ENCODE assay signal across 1 cellular context in the genomic region with DNA sequence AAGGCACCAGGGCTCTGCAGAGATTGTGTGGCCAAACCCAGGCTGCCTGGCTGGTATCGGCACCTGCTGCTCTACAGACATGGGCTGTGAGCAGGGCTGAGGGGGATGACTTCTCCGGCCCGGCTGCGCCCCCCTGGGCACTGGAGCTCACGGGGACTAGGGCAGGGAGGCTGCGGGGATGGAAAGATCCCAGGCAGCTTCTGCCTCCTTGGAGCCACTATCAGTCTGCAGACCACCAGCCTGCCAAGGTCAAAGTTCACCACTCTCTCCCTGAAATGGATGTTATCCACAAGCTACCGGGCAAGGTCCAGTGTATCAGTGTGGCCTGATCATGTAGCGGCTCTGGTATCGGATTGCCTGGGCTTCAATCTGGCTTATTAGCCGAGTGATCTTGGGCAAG.
A peak's percentile ranks its signal among the peaks of the same experiment; 100 is the strongest.
TF ChIP-seq lines count a peak whose summit lies in the region.

No MANE protein-coding gene starts in this region.

TF ChIP-seq in HepG2, 621 proteins besides CTCF, POLR2A, EP300 and RAD21 (continued from another document and continues in another):
- TF ChIP-seq, protein P1, sequence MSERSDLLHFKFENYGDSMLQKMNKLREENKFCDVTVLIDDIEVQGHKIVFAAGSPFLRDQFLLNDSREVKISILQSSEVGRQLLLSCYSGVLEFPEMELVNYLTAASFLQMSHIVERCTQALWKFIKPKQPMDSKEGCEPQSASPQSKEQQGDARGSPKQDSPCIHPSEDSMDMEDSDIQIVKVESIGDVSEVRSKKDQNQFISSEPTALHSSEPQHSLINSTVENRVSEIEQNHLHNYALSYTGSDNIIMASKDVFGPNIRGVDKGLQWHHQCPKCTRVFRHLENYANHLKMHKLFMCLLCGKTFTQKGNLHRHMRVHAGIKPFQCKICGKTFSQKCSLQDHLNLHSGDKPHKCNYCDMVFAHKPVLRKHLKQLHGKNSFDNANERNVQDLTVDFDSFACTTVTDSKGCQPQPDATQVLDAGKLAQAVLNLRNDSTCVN (CRISPR knock-in tag; IDR thresholded peaks at IDR 0.05; ENCODE audit: borderline replicate concordance): no peak
- TF ChIP-seq, protein P2, sequence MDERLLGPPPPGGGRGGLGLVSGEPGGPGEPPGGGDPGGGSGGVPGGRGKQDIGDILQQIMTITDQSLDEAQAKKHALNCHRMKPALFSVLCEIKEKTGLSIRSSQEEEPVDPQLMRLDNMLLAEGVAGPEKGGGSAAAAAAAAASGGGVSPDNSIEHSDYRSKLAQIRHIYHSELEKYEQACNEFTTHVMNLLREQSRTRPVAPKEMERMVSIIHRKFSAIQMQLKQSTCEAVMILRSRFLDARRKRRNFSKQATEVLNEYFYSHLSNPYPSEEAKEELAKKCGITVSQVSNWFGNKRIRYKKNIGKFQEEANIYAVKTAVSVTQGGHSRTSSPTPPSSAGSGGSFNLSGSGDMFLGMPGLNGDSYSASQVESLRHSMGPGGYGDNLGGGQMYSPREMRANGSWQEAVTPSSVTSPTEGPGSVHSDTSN (CRISPR knock-in tag; IDR thresholded peaks at IDR 0.05): no peak
- TF ChIP-seq NKX3-1 (CRISPR knock-in tag; IDR thresholded peaks at IDR 0.05) (no peak), KLF13 (CRISPR knock-in tag; IDR thresholded peaks at IDR 0.05) (no peak), HNRNPK (IDR thresholded peaks at IDR 0.05; ENCODE audit: low read depth, low read length, poor library complexity, severe bottlenecking) (no peak), ZNF274 (CRISPR knock-in tag; IDR thresholded peaks at IDR 0.05) (no peak), MXD4 (CRISPR knock-in tag; IDR thresholded peaks at IDR 0.05) (no peak), ZMYM4 (CRISPR knock-in tag; IDR thresholded peaks at IDR 0.05) (0 out of 2 replicates have a peak, but pooled peaks have one; percentile 35), HDAC1 (CRISPR knock-in tag; IDR thresholded peaks at IDR 0.05) (peak; percentile 41; the same call in 1 of the 2 replicates), RNF2 (conservative IDR thresholded peaks at IDR 0.05; ENCODE audit: low read depth) (no peak), NR3C1 (CRISPR knock-in tag; IDR thresholded peaks at IDR 0.05) (no peak), NCOR1 (IDR thresholded peaks at IDR 0.05; ENCODE audit: borderline replicate concordance, low read length) (peak; percentile 59; the same call in 1 of the 2 replicates), MBNL3 (CRISPR knock-in tag; conservative IDR thresholded peaks at IDR 0.05) (no peak), NR2F6 (IDR thresholded peaks at IDR 0.05) (0 out of 2 replicates have a peak, but pooled peaks have one; percentile 19), NR2F6 (CRISPR knock-in tag; IDR thresholded peaks at IDR 0.05) (peak; percentile 38; the same call in 1 of the 2 replicates), ZBTB7B (CRISPR knock-in tag; IDR thresholded peaks at IDR 0.05) (peak; percentile 90), SP5 (CRISPR knock-in tag; IDR thresholded peaks at IDR 0.05; ENCODE audit: borderline replicate concordance, low read depth) (no peak), ZFP90 (CRISPR knock-in tag; IDR thresholded peaks at IDR 0.05; ENCODE audit: borderline replicate concordance) (no peak), XBP1 (CRISPR knock-in tag; IDR thresholded peaks at IDR 0.05) (no peak), RORA (CRISPR knock-in tag; IDR thresholded peaks at IDR 0.05) (no peak), BRCA1 (CRISPR knock-in tag; IDR thresholded peaks at IDR 0.05) (no peak), ZNF282 (IDR thresholded peaks at IDR 0.05; ENCODE audit: partially characterized antibody) (no peak), ZSCAN20 (CRISPR knock-in tag; IDR thresholded peaks at IDR 0.05; ENCODE audit: borderline replicate concordance) (no peak), SALL1 (CRISPR knock-in tag; IDR thresholded peaks at IDR 0.05) (0 out of 2 replicates have a peak, but pooled peaks have one; percentile 23), TRIM24 (CRISPR knock-in tag; IDR thresholded peaks at IDR 0.05) (no peak)
- TF ChIP-seq, protein P3, sequence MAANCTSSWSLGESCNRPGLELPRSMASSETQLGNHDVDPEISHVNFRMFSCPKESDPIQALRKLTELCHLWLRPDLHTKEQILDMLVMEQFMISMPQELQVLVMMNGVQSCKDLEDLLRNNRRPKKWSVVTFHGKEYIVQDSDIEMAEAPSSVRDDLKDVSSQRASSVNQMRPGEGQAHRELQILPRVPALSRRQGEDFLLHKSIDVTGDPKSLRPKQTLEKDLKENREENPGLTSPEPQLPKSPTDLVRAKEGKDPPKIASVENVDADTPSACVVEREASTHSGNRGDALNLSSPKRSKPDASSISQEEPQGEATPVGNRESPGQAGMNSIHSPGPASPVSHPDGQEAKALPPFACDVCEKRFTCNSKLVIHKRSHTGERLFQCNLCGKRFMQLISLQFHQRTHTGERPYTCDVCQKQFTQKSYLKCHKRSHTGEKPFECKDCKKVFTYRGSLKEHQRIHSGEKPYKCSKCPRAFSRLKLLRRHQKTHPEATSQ (CRISPR knock-in tag; IDR thresholded peaks at IDR 0.05; ENCODE audit: borderline replicate concordance): peak; percentile 40; the same call in 1 of the 2 replicates
- TF ChIP-seq, protein P4, sequence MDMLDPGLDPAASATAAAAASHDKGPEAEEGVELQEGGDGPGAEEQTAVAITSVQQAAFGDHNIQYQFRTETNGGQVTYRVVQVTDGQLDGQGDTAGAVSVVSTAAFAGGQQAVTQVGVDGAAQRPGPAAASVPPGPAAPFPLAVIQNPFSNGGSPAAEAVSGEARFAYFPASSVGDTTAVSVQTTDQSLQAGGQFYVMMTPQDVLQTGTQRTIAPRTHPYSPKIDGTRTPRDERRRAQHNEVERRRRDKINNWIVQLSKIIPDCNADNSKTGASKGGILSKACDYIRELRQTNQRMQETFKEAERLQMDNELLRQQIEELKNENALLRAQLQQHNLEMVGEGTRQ (IDR thresholded peaks at IDR 0.05; ENCODE audit: low read depth, low read length): no peak
- TF ChIP-seq, protein P4 (CRISPR knock-in tag; IDR thresholded peaks at IDR 0.05; ENCODE audit: borderline replicate concordance): no peak
- TF ChIP-seq, protein P5, sequence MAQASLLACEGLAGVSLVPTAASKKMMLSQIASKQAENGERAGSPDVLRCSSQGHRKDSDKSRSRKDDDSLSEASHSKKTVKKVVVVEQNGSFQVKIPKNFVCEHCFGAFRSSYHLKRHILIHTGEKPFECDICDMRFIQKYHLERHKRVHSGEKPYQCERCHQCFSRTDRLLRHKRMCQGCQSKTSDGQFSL (CRISPR knock-in tag; IDR thresholded peaks at IDR 0.05): no peak
- TF ChIP-seq, protein P6, sequence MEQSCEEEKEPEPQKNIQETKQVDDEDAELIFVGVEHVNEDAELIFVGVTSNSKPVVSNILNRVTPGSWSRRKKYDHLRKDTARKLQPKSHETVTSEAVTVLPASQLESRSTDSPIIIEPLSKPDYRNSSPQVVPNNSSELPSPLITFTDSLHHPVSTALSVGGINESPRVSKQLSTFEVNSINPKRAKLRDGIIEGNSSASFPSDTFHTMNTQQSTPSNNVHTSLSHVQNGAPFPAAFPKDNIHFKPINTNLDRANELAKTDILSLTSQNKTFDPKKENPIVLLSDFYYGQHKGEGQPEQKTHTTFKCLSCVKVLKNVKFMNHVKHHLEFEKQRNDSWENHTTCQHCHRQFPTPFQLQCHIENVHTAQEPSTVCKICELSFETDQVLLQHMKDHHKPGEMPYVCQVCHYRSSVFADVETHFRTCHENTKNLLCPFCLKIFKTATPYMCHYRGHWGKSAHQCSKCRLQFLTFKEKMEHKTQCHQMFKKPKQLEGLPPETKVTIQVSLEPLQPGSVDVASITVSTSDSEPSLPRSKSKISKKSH (CRISPR knock-in tag; IDR thresholded peaks at IDR 0.05; ENCODE audit: borderline replicate concordance): no peak
- TF ChIP-seq, protein P7, sequence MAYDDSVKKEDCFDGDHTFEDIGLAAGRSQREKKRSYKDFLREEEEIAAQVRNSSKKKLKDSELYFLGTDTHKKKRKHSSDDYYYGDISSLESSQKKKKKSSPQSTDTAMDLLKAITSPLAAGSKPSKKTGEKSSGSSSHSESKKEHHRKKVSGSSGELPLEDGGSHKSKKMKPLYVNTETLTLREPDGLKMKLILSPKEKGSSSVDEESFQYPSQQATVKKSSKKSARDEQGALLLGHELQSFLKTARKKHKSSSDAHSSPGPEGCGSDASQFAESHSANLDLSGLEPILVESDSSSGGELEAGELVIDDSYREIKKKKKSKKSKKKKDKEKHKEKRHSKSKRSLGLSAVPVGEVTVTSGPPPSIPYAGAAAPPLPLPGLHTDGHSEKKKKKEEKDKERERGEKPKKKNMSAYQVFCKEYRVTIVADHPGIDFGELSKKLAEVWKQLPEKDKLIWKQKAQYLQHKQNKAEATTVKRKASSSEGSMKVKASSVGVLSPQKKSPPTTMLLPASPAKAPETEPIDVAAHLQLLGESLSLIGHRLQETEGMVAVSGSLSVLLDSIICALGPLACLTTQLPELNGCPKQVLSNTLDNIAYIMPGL (CRISPR knock-in tag; IDR thresholded peaks at IDR 0.05; ENCODE audit: borderline replicate concordance in 1 of 2, low read depth in 1 of 2): no peak
- TF ChIP-seq, protein P8, sequence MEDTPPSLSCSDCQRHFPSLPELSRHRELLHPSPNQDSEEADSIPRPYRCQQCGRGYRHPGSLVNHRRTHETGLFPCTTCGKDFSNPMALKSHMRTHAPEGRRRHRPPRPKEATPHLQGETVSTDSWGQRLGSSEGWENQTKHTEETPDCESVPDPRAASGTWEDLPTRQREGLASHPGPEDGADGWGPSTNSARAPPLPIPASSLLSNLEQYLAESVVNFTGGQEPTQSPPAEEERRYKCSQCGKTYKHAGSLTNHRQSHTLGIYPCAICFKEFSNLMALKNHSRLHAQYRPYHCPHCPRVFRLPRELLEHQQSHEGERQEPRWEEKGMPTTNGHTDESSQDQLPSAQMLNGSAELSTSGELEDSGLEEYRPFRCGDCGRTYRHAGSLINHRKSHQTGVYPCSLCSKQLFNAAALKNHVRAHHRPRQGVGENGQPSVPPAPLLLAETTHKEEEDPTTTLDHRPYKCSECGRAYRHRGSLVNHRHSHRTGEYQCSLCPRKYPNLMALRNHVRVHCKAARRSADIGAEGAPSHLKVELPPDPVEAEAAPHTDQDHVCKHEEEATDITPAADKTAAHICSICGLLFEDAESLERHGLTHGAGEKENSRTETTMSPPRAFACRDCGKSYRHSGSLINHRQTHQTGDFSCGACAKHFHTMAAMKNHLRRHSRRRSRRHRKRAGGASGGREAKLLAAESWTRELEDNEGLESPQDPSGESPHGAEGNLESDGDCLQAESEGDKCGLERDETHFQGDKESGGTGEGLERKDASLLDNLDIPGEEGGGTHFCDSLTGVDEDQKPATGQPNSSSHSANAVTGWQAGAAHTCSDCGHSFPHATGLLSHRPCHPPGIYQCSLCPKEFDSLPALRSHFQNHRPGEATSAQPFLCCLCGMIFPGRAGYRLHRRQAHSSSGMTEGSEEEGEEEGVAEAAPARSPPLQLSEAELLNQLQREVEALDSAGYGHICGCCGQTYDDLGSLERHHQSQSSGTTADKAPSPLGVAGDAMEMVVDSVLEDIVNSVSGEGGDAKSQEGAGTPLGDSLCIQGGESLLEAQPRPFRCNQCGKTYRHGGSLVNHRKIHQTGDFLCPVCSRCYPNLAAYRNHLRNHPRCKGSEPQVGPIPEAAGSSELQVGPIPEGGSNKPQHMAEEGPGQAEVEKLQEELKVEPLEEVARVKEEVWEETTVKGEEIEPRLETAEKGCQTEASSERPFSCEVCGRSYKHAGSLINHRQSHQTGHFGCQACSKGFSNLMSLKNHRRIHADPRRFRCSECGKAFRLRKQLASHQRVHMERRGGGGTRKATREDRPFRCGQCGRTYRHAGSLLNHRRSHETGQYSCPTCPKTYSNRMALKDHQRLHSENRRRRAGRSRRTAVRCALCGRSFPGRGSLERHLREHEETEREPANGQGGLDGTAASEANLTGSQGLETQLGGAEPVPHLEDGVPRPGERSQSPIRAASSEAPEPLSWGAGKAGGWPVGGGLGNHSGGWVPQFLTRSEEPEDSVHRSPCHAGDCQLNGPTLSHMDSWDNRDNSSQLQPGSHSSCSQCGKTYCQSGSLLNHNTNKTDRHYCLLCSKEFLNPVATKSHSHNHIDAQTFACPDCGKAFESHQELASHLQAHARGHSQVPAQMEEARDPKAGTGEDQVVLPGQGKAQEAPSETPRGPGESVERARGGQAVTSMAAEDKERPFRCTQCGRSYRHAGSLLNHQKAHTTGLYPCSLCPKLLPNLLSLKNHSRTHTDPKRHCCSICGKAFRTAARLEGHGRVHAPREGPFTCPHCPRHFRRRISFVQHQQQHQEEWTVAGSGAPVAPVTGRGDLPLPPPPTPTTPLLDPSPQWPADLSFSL (CRISPR knock-in tag; IDR thresholded peaks at IDR 0.05): no peak
- TF ChIP-seq, protein P9, sequence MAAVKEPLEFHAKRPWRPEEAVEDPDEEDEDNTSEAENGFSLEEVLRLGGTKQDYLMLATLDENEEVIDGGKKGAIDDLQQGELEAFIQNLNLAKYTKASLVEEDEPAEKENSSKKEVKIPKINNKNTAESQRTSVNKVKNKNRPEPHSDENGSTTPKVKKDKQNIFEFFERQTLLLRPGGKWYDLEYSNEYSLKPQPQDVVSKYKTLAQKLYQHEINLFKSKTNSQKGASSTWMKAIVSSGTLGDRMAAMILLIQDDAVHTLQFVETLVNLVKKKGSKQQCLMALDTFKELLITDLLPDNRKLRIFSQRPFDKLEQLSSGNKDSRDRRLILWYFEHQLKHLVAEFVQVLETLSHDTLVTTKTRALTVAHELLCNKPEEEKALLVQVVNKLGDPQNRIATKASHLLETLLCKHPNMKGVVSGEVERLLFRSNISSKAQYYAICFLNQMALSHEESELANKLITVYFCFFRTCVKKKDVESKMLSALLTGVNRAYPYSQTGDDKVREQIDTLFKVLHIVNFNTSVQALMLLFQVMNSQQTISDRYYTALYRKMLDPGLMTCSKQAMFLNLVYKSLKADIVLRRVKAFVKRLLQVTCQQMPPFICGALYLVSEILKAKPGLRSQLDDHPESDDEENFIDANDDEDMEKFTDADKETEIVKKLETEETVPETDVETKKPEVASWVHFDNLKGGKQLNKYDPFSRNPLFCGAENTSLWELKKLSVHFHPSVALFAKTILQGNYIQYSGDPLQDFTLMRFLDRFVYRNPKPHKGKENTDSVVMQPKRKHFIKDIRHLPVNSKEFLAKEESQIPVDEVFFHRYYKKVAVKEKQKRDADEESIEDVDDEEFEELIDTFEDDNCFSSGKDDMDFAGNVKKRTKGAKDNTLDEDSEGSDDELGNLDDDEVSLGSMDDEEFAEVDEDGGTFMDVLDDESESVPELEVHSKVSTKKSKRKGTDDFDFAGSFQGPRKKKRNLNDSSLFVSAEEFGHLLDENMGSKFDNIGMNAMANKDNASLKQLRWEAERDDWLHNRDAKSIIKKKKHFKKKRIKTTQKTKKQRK (IDR thresholded peaks at IDR 0.05; ENCODE audit: low read length): no peak
- TF ChIP-seq, protein P10, sequence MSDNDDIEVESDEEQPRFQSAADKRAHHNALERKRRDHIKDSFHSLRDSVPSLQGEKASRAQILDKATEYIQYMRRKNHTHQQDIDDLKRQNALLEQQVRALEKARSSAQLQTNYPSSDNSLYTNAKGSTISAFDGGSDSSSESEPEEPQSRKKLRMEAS (IDR thresholded peaks at IDR 0.05): 0 out of 2 replicates have a peak, but pooled peaks have one; percentile 18
- TF ChIP-seq, protein P11, sequence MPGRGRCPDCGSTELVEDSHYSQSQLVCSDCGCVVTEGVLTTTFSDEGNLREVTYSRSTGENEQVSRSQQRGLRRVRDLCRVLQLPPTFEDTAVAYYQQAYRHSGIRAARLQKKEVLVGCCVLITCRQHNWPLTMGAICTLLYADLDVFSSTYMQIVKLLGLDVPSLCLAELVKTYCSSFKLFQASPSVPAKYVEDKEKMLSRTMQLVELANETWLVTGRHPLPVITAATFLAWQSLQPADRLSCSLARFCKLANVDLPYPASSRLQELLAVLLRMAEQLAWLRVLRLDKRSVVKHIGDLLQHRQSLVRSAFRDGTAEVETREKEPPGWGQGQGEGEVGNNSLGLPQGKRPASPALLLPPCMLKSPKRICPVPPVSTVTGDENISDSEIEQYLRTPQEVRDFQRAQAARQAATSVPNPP (CRISPR knock-in tag; IDR thresholded peaks at IDR 0.05): no peak
